In genomic region chr12:114961491-114961890, GRCh38 we compare ENCODE assay signal across 21 cellular contexts.
DNase-seq lines count a peak whose midpoint lies in the region; ATAC-seq lines count a peak whose summit lies in the region.
"Had no signal": no experiment of that assay in that cellular context is flagged by ENCODE, and none has a peak within 500 bp of the region (broad histone marks: within the 10 kb centered on the region; RNA-seq: fewer than 3 reads in every experiment).

No MANE protein-coding gene starts in this region.

- DNase-seq in LHCN-M2 (ENCODE audit: low read depth) = peak; percentile 12
- peak; percentile 17 for DNase-seq in dermis blood vessel endothelial cell
- DNase-seq in myocyte (ENCODE audit: low read depth) = peak; percentile 63
- peak; percentile 23 for DNase-seq in pons (ENCODE audit: low spot score)
- DNase-seq in GM03348 (ENCODE audit: low spot score) = no peak
- no peak for DNase-seq in NCI-H2227 treated with DMSO at 0.1 percent for 48 hours (lab: John Stamatoyannopoulos, UW)
- DNase-seq in KG1 (lab: John Stamatoyannopoulos, UW) = no peak
- DNase-seq: 8988T; ACHN; AML-193; BE2C; CD4-positive, alpha-beta T cell; CD8-positive, alpha-beta memory T cell; DMS 273 treated with DMSO at 0.1 percent for 48 hours; DMS79; EL; GDM1; HFFc6 had no signal

- no peak for ATAC-seq in HG03108 (IDR thresholded peaks at IDR 0.05; ENCODE audit: unreplicated experiment)
- ATAC-seq: A549, GM23338 had no signal

Comparison
In these comparisons a context has a peak if more than half of its experiments do, and no peak if none do; other contexts are left out.
1. DNase-seq: peak in LHCN-M2 (single experiment), dermis blood vessel endothelial cell (single experiment), myocyte (single experiment) and pons (single experiment); none in GM03348 (single experiment), NCI-H2227 treated with DMSO at 0.1 percent for 48 hours (single experiment) and KG1 (single experiment).